ENCODE assay signal across 9 cellular contexts in the genomic region with DNA sequence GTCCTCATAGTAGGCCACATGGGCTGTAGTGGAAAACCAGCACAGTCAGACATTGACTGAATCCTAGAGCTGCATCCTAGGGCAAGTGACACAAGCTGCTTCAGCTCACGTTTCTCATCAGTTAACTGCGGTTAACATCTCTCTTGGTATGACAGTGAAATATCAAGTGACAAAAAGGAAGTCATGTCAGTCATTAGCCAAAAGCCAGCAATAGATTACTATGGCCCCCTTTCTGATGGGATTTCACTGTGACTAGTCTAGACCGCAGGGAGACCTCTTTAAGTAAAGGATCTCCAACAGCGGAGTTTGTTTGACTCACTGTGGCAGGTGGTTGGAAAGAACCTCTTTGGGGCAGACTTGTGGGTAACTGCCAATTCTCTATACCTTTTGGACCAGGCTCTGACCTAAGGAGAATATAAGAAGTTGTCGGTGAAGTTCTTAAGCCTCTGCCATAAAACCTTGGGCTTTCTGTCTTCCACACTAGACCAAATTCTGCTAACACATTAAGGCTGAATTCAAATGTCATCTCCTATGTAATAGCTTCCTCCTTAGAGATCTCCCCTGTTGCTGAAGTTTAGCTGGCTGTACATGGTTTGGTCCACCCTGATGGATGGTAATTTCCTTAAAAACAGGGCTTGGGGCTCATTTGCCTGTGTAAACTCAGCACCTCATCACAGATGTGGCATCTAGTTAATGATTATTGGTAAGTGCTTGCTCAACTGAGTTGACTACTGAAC.
DNase-seq lines count a peak whose midpoint lies in the region; ATAC-seq and TF ChIP-seq lines count a peak whose summit lies in the region.
"Had no signal": no experiment of that assay in that cellular context is flagged by ENCODE, and none has a peak within 500 bp of the region (broad histone marks: within the 10 kb centered on the region; RNA-seq: fewer than 3 reads in every experiment).

No MANE protein-coding gene starts in this region.

- no peak overlapping the region for H3K27ac ChIP-seq in CD4-positive, alpha-beta T cell (ENCODE audit: low read depth, low read length)
- H3K27ac ChIP-seq in angular gyrus (ENCODE audit: low read depth, low read length), result peak overlapping the region; percentile 98
- H3K27ac ChIP-seq: SJSA1 had no signal

- no peak for DNase-seq in CD4-positive, alpha-beta T cell
- DNase-seq in ureter (ENCODE audit: low spot score) (no peak), iPS-NIHi7 (ENCODE audit: extremely low spot score) (no peak), nucleus accumbens (lab: John Stamatoyannopoulos, UW) (no peak), NCI-H2196 treated with DMSO at 0.1 percent for 48 hours (lab: John Stamatoyannopoulos, UW; ENCODE audit: unreplicated experiment) (no peak)

- no peaks in the 10 kb centered on the region for H3K27me3 ChIP-seq in CD4-positive, alpha-beta T cell (ENCODE audit: control insufficient read depth, insufficient read depth, low read length)
- H3K27me3 ChIP-seq: SJSA1 had no signal

- CTCF ChIA-PET in CD4-positive, alpha-beta T cell (lab: Charles Lee), result no interaction called here

- peaks cover 3% of the 10 kb centered on the region for H3K36me3 Mint-ChIP-seq in CD4-positive, alpha-beta T cell (ENCODE audit: low read depth)

- peaks cover 94% of the 10 kb centered on the region for H3K4me1 Mint-ChIP-seq in CD4-positive, alpha-beta T cell (ENCODE audit: low read depth)

- no peaks in the 10 kb centered on the region for H3K9me3 ChIP-seq in CD4-positive, alpha-beta T cell (ENCODE audit: control insufficient read depth, low read length)
- H3K9me3 ChIP-seq: SJSA1 had no signal

- H3K9me3 Mint-ChIP-seq in CD4-positive, alpha-beta T cell, result no peaks in the 10 kb centered on the region

- no peaks in the 10 kb centered on the region for H3K27me3 Mint-ChIP-seq in CD4-positive, alpha-beta T cell

- ATAC-seq in CD4-positive, alpha-beta T cell (ENCODE audit: poor library complexity), result peak; percentile 52
- ATAC-seq in GM19043 (IDR thresholded peaks at IDR 0.05; ENCODE audit: low read depth, unreplicated experiment), result peak; percentile 61
- ATAC-seq in HG03095 (IDR thresholded peaks at IDR 0.05; ENCODE audit: unreplicated experiment), result peak; percentile 69

- H3K4me3 Mint-ChIP-seq in CD4-positive, alpha-beta T cell, result no peak overlapping the region

- POLR2A ChIA-PET in CD4-positive, alpha-beta T cell (lab: Charles Lee), result no interaction called here

- TF ChIP-seq CTCF in CD4-positive, alpha-beta T cell (IDR thresholded peaks at IDR 0.05), result no peak

- peak overlapping the region; percentile 10 for H3K27ac Mint-ChIP-seq in CD4-positive, alpha-beta T cell

- intact Hi-C loops in CD4-positive, alpha-beta T cell (cut with DNase I, micrococcal nuclease), result no loop called here
